Comparison of ENCODE assay signal across 17 cellular contexts in the genomic region with DNA sequence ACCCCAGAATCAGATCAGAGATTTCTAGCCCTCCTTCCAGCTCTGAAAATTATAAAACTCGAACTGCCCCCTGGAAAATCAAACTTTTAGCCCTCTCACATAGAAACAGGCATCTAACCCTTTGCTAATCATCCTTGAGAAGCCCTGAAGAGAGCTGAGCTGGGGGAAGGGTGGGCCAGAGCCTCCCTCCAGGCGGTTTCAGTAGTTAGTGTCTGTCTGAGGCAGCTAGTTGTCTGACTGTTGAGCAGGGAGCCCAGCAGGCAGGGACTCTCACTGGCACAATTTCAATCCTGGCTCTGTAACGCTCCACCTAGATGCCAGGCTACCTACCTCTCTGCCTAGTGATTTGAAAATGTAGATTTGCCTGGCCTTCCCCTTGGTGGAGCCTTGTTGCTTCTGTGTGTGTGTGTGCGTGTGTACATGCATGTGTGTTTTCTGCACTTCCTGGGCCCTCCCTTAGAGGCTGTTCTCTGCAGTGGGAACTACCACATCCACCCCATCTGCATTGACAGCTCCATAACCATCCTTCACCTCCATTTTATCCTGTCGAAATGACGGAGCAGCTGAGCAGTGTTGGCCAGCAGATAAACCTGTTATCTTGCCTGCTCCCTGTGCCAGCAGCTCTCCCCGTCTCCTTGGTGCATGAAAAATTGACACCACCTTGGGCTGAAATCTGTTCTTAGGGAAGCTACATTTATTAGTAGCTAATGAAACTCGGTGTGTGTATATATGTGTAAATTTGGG.
"Had no signal": no experiment of that assay in that cellular context is flagged by ENCODE, and none has a peak within 500 bp of the region (broad histone marks: within the 10 kb centered on the region; RNA-seq: fewer than 3 reads in every experiment).

No MANE protein-coding gene starts in this region.

- ATAC-seq: activated CD8-positive, alpha-beta T cell treated with anti-CD3 and anti-CD28 coated beads for 36 hours; body of pancreas; foreskin keratinocyte; stimulated activated naive CD8-positive, alpha-beta T cell treated with anti-CD3 and anti-CD28 coated beads, Interleukin-15, Interleukin-2, amounts not matched to agents 100 U/mL and 50 U/mL, for 24 hours had no signal

- H3K36me3 ChIP-seq: tibial nerve, uterus had no signal

- H3K27me3 Mint-ChIP-seq: activated B cell treated with CpG ODN at 0.5 μM for 24 hours; activated CD8-positive, alpha-beta T cell treated with anti-CD3 and anti-CD28 coated beads for 36 hours; activated T-cell treated with anti-CD3 and anti-CD28 coated beads, Interleukin-2, amount 50 U/mL, for 24 hours; dendritic cell treated with granulocyte-macrophage colony-stimulating factor and Interleukin-4, amounts not matched to agents 40 ng/mL and 50 ng/mL, for 4 days had no signal

- H3K4me1 ChIP-seq: body of pancreas, foreskin keratinocyte, tibial nerve, uterus had no signal

- H3K4me3 Mint-ChIP-seq: activated B cell treated with CpG ODN at 0.5 μM for 24 hours; activated CD8-positive, alpha-beta T cell treated with anti-CD3 and anti-CD28 coated beads for 36 hours; activated T-cell treated with anti-CD3 and anti-CD28 coated beads, Interleukin-2, amount 50 U/mL, for 24 hours; dendritic cell treated with granulocyte-macrophage colony-stimulating factor and Interleukin-4, amounts not matched to agents 40 ng/mL and 50 ng/mL, for 4 days; nephron; T-helper 2 cell treated with Interferon-gamma antibody and Interleukin-4, amounts not matched to agents 5 μg/mL and 100 μg/mL, for 36 hours had no signal

- H3K27me3 ChIP-seq: body of pancreas, foreskin keratinocyte, hepatocyte, tibial nerve, uterus had no signal

- DNase-seq: activated B cell treated with CpG ODN at 0.5 μM for 24 hours; activated CD4-positive, alpha-beta T cell treated with anti-CD3 and anti-CD28 coated beads for 48 hours; activated CD8-positive, alpha-beta T cell treated with anti-CD3 and anti-CD28 coated beads for 36 hours; activated naive CD4-positive, alpha-beta T cell treated with Interleukin-2 at 50 U/mL for 16 hours; activated T-cell treated with anti-CD3 and anti-CD28 coated beads, Interleukin-2, amount 50 U/mL, for 24 hours; body of pancreas; effector CD8-positive, alpha-beta T cell; foreskin keratinocyte; midbrain; stimulated activated naive CD8-positive, alpha-beta T cell treated with anti-CD3 and anti-CD28 coated beads, Interleukin-15, Interleukin-2, amounts not matched to agents 100 U/mL and 50 U/mL, for 24 hours; uterus had no signal

- H3K9me3 Mint-ChIP-seq: activated B cell treated with CpG ODN at 0.5 μM for 24 hours; activated CD8-positive, alpha-beta T cell treated with anti-CD3 and anti-CD28 coated beads for 36 hours; activated T-cell treated with anti-CD3 and anti-CD28 coated beads, Interleukin-2, amount 50 U/mL, for 24 hours; activated T-helper 2 cell treated with anti-CD3 and anti-CD28 coated beads, Interferon-gamma antibody, Interleukin-2, Interleukin-4, amounts not matched to agents 10 μg/mL and 5 μg/mL and 100 μg/mL, durations not matched to agents 14 hours and 24 hours and 36 hours; dendritic cell treated with granulocyte-macrophage colony-stimulating factor and Interleukin-4, amounts not matched to agents 40 ng/mL and 50 ng/mL, for 4 days; nephron; T-helper 2 cell treated with Interferon-gamma antibody and Interleukin-4, amounts not matched to agents 5 μg/mL and 100 μg/mL, for 36 hours had no signal

- H3K9me3 ChIP-seq: body of pancreas, tibial nerve, uterus had no signal

- H3K4me3 ChIP-seq: body of pancreas, hepatocyte, tibial nerve, uterus had no signal

- H3K27ac Mint-ChIP-seq: activated B cell treated with CpG ODN at 0.5 μM for 24 hours; activated CD8-positive, alpha-beta T cell treated with anti-CD3 and anti-CD28 coated beads for 36 hours; activated T-cell treated with anti-CD3 and anti-CD28 coated beads, Interleukin-2, amount 50 U/mL, for 24 hours; activated T-helper 2 cell treated with anti-CD3 and anti-CD28 coated beads, Interferon-gamma antibody, Interleukin-2, Interleukin-4, amounts not matched to agents 10 μg/mL and 5 μg/mL and 100 μg/mL, durations not matched to agents 14 hours and 24 hours and 36 hours; dendritic cell treated with granulocyte-macrophage colony-stimulating factor and Interleukin-4, amounts not matched to agents 40 ng/mL and 50 ng/mL, for 4 days; T-helper 2 cell treated with Interferon-gamma antibody and Interleukin-4, amounts not matched to agents 5 μg/mL and 100 μg/mL, for 36 hours had no signal

- H3K27ac ChIP-seq: body of pancreas, foreskin keratinocyte, hepatocyte, tibial nerve, uterus had no signal
